1 cellular context compared by ENCODE assay signal in genomic region chr14:68977137-68977740, GRCh38.
TF ChIP-seq lines count a peak whose summit lies in the region.

No MANE protein-coding gene starts in this region.

TF ChIP-seq in HepG2, 621 proteins besides CTCF, POLR2A, EP300 and RAD21 (continued from another document):
- no peak for TF ChIP-seq REST (IDR thresholded peaks at IDR 0.05; ENCODE audit: borderline replicate concordance in 1 of 2, low read depth in 1 of 2, low read length in 2 of 2)
- TF ChIP-seq ZNF614 (CRISPR knock-in tag; IDR thresholded peaks at IDR 0.05; ENCODE audit: borderline replicate concordance) = peak; percentile 14; the same call in 1 of the 2 replicates
- TF ChIP-seq MTA3 (CRISPR knock-in tag; IDR thresholded peaks at IDR 0.05) = no peak
- no peak for TF ChIP-seq GATAD2A (CRISPR knock-in tag; IDR thresholded peaks at IDR 0.05)
- no peak for TF ChIP-seq STAG1 (CRISPR knock-in tag; IDR thresholded peaks at IDR 0.05)
- no peak for TF ChIP-seq ZNF790 (CRISPR knock-in tag; IDR thresholded peaks at IDR 0.05; ENCODE audit: borderline replicate concordance)
- TF ChIP-seq ARNTL (CRISPR knock-in tag; IDR thresholded peaks at IDR 0.05) = no peak
- TF ChIP-seq ZBTB40 (IDR thresholded peaks at IDR 0.05) = no peak
- TF ChIP-seq ZBTB40 (CRISPR knock-in tag; IDR thresholded peaks at IDR 0.05) = 0 out of 2 replicates have a peak, but pooled peaks have one; percentile 17
- TF ChIP-seq TBX3 (IDR thresholded peaks at IDR 0.05; ENCODE audit: borderline replicate concordance) = no peak
- TF ChIP-seq ZFYVE20 (CRISPR knock-in tag; IDR thresholded peaks at IDR 0.05; ENCODE audit: borderline replicate concordance, low read depth) = no peak
- no peak for TF ChIP-seq ZNF225 (CRISPR knock-in tag; IDR thresholded peaks at IDR 0.05)
- no peak for TF ChIP-seq NR2C2 (CRISPR knock-in tag; IDR thresholded peaks at IDR 0.05; ENCODE audit: borderline replicate concordance)
